1 cellular context compared by ENCODE assay signal in genomic region chr4:102627831-102628523, GRCh38.
TF ChIP-seq lines count a peak whose summit lies in the region.

No MANE protein-coding gene starts in this region.

TF ChIP-seq in SK-N-SH treated with all-trans-retinoic acid at 6 μM for 48 hours, 23 proteins besides CTCF, POLR2A, EP300 and RAD21 (continued from another document):
- no peak for TF ChIP-seq POU6F1 (CRISPR knock-in tag; IDR thresholded peaks at IDR 0.05; ENCODE audit: borderline replicate concordance, low read depth)
- no peak for TF ChIP-seq ZFP30 (CRISPR knock-in tag; IDR thresholded peaks at IDR 0.05)
- no peak for TF ChIP-seq GLIS3 (CRISPR knock-in tag; IDR thresholded peaks at IDR 0.05)
- TF ChIP-seq ZNF565 (CRISPR knock-in tag; conservative IDR thresholded peaks at IDR 0.05; ENCODE audit: low read depth) = no peak
- TF ChIP-seq TOX (CRISPR knock-in tag; IDR thresholded peaks at IDR 0.05; ENCODE audit: borderline replicate concordance) = no peak
- no peak for TF ChIP-seq ISL1 (CRISPR knock-in tag; IDR thresholded peaks at IDR 0.05)
- TF ChIP-seq RARB (CRISPR knock-in tag; IDR thresholded peaks at IDR 0.05) = no peak
- no peak for TF ChIP-seq SNAI2 (CRISPR knock-in tag; IDR thresholded peaks at IDR 0.05)
- TF ChIP-seq TCF4 (CRISPR knock-in tag; IDR thresholded peaks at IDR 0.05; ENCODE audit: borderline replicate concordance) = no peak
